In the genomic region with DNA sequence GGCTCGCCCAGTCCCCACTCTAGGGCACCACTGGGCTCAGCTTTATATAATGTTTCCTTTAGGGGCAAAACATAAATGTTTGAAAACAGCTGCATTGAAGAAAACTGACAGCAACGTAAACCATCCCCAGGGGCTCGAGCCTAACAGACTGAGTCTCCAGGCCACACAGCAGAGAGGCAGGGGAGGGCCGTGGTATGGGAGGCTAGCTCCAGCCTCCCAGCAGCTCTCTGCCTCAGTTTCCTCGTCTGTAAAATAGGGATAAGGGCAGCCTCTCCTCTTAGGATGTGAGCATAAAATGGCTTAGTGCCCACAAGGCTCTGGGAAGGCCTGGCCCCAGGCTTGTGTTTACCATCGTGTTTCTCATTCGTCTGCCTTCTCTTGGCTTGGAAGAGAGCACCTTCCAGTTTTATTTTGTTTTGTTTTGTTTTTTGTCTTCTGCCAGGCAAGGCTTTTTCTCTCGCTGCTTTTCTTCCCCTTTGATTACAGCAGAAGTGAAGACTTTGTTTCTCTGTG, we compare ENCODE assay signal across 8 cellular contexts. TPM values are rescaled to one million over a fixed set of nuclear protein-coding genes. Genes with fewer than 3 reads are reported as not detected.
A peak's percentile ranks its signal among the peaks of the same experiment; 100 is the strongest.
DNase-seq lines count a peak whose midpoint lies in the region; ATAC-seq and TF ChIP-seq lines count a peak whose summit lies in the region.

No MANE protein-coding gene starts in this region.

- H3K9me3 ChIP-seq in HEK293 (ENCODE audit: control insufficient read depth, insufficient read depth, low read depth, low read length) = no peaks in the 10 kb centered on the region
- no peaks in the 10 kb centered on the region for H3K9me3 ChIP-seq in ascending aorta

- peaks cover 57% of the 10 kb centered on the region for H3K27me3 Mint-ChIP-seq in neural crest cell (ENCODE audit: low read depth)

- POLR2A ChIA-PET in HEK293 (lab: Yijun Ruan, JAX) = interaction anchor here (0.6 to 1.5 kb wide), 3 partner anchors 16 to 35 kb away, joined by 3 read pairs; no protein-coding TSS in a partner anchor

- peaks cover 9% of the 10 kb centered on the region for H3K4me1 Mint-ChIP-seq in neural crest cell

- no peaks in the 10 kb centered on the region for H3K36me3 ChIP-seq in HEK293 (ENCODE audit: control insufficient read depth in 2 of 2, insufficient read depth in 1 of 2, low read length in 2 of 2)
- H3K36me3 ChIP-seq in ascending aorta = no peaks in the 10 kb centered on the region

- intact Hi-C loops in ascending aorta (cut with DNase I) = loop anchor here (5.0 kb wide), 2 partner anchors 36 to 114 kb away; no protein-coding TSS in a partner anchor

- peak overlapping the region; percentile 54 for H3K4me3 Mint-ChIP-seq in neural crest cell

- H3K27ac ChIP-seq in HEK293 (ENCODE audit: extremely low read depth, low read depth, low read length) (0 out of 2 replicates have a peak overlapping the region, but pooled peaks have one; percentile 13), ascending aorta (peak overlapping the region; percentile 75 to 80)

- TF ChIP-seq CTCF in AG10803 (conservative IDR thresholded peaks at IDR 0.05; ENCODE audit: low read length) (no peak), HEK293 (tag by site-specific recombination; IDR thresholded peaks at IDR 0.05) (no peak), ascending aorta (IDR thresholded peaks at IDR 0.05) (no peak), neural crest cell (conservative IDR thresholded peaks at IDR 0.05) (no peak)

- H3K27ac Mint-ChIP-seq in neural crest cell (ENCODE audit: unreplicated experiment) = no peak overlapping the region

- H3K4me3 ChIP-seq in AG10803 (ENCODE audit: low read length) (peak overlapping the region; percentile 93), HEK293 (ENCODE audit: low read depth, low read length) (no peak overlapping the region), ascending aorta (peak overlapping the region; percentile 72 to 76)

- H3K4me1 ChIP-seq in HEK293 (ENCODE audit: control insufficient read depth, insufficient read depth, low read length) (peaks cover 9% of the 10 kb centered on the region; the same call in 1 of the 2 replicates), ascending aorta (peaks cover 0 to 21% of the 10 kb centered on the region in 2 donors)

- H3K36me3 Mint-ChIP-seq in neural crest cell (ENCODE audit: low read depth) = no peaks in the 10 kb centered on the region

- CTCF ChIA-PET in HEK293 (lab: Yijun Ruan, JAX) = interaction anchor here (0.9 to 2.4 kb wide), 2 partner anchors 10 to 61 kb away, joined by 3 to 13 read pairs; no protein-coding TSS in a partner anchor

- H3K27me3 ChIP-seq in ascending aorta = no peaks in the 10 kb centered on the region

- no peak for ATAC-seq in HG03469 (IDR thresholded peaks at IDR 0.05; ENCODE audit: unreplicated experiment)

- H3K9me3 Mint-ChIP-seq in neural crest cell = no peaks in the 10 kb centered on the region

- DNase-seq in AG10803 (ENCODE audit: low read depth) = no peak
- DNase-seq in ascending aorta (ENCODE audit: low spot score in 2 of 2) = no peak
- DNase-seq in neural crest cell (ENCODE audit: low read depth, low spot score) = no peak
- no peak for DNase-seq in SW480 (ENCODE audit: low spot score)
- DNase-seq in NCI-H69 (lab: John Stamatoyannopoulos, UW) = no peak
- DNase-seq in MV-4-11 (lab: John Stamatoyannopoulos, UW) = no peak

TF ChIP-seq in HEK293, 187 proteins besides CTCF, POLR2A, EP300 and RAD21:
- TF ChIP-seq ZSCAN23 (tag by site-specific recombination; IDR thresholded peaks at IDR 0.05) (no peak), ZBTB8A (tag by site-specific recombination; IDR thresholded peaks at IDR 0.05) (peak; percentile 11; the same call in 1 of the 2 replicates)

RNA-seq across cellular contexts. Expression of a gene that starts 2.7 kb away (rescaled TPM):
- total RNA-seq in ascending aorta (7.2 TPM), neural crest cell (0.80 and 0.84 TPM in 2 replicates)
